In genomic region chrX:29530520-29530919, GRCh38 we compare ENCODE assay signal across 1 cellular context.
TF ChIP-seq lines count a peak whose summit lies in the region.

No MANE protein-coding gene starts in this region.

TF ChIP-seq in SK-N-SH, 30 proteins besides CTCF, POLR2A, EP300 and RAD21 (continued from another document):
- TF ChIP-seq USF1 (IDR thresholded peaks at IDR 0.05; ENCODE audit: borderline replicate concordance, low read depth) (no peak), REST (IDR thresholded peaks at IDR 0.05; ENCODE audit: low read depth, low read length) (no peak), RCOR1 (IDR thresholded peaks at IDR 0.05; ENCODE audit: low read length) (no peak), RXRA (IDR thresholded peaks at IDR 0.05; ENCODE audit: borderline replicate concordance, low read depth) (no peak), NRF1 (IDR thresholded peaks at IDR 0.05; ENCODE audit: low read depth, low read length) (no peak), MEF2A (IDR thresholded peaks at IDR 0.05; ENCODE audit: borderline replicate concordance, low read depth) (no peak), TCF12 (IDR thresholded peaks at IDR 0.05) (peak; percentile 81), POLR2AphosphoS5 (IDR thresholded peaks at IDR 0.05; ENCODE audit: low read depth, low read length) (no peak), MXI1 (IDR thresholded peaks at IDR 0.05; ENCODE audit: low read depth, low read length) (no peak), EZH2phosphoT487 (IDR thresholded peaks at IDR 0.05; ENCODE audit: borderline replicate concordance, low read depth) (no peak), RFX5 (IDR thresholded peaks at IDR 0.05; ENCODE audit: low read length) (no peak)
TF ChIP-seq in SK-N-SH: peak in this region for 4.
